ENCODE assay signal across 17 cellular contexts in the genomic region with DNA sequence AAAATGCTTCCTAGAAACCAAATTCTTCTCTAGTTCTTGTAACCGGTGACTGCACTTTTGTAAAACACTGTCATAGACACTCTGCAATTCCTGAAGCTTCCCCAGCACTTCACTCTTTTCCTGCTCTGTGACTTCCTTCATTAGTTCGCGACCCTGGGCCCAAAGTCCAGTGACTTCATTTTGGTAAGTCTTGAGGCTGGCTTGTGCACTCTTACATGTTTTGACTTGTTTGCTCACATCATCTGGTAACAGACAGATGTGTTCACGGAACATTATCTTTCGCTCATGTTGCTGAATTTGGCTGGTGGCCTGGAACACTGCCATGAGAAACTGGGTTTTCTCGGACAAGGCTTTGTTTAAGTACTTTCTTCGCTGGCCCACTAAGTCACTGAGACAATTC.
DNase-seq lines count a peak whose midpoint lies in the region; ATAC-seq, FAIRE-seq and TF ChIP-seq lines count a peak whose summit lies in the region.
"Had no signal": no experiment of that assay in that cellular context is flagged by ENCODE, and none has a peak within 500 bp of the region (broad histone marks: within the 10 kb centered on the region; RNA-seq: fewer than 3 reads in every experiment).

No MANE protein-coding gene starts in this region.

- FAIRE-seq in HTR-8/SVneo (lab: Jason Lieb, UNC) = no peak
- FAIRE-seq: G401.6, GM12891, H54 had no signal

- peaks cover 0 to 20% (median 0%) of the 10 kb centered on the region in 12 donors for H3K4me1 ChIP-seq in heart left ventricle

- 72 to 84% (median 77%) methylated on average over 6 to 7 of the region's 7 CpGs for WGBS in heart left ventricle, 4 donors

- H3K27me3 Mint-ChIP-seq in dendritic cell treated with granulocyte-macrophage colony-stimulating factor and Interleukin-4, amounts not matched to agents 40 ng/mL and 50 ng/mL, for 4 days = no peaks in the 10 kb centered on the region
- peaks cover 13% of the 10 kb centered on the region for H3K27me3 Mint-ChIP-seq in activated naive CD4-positive, alpha-beta T cell treated with anti-CD3 and anti-CD28 coated beads, Interleukin-2, amount 10 ng/mL, durations not matched to agents 7 days and 5 days
- no peaks in the 10 kb centered on the region for H3K27me3 Mint-ChIP-seq in activated CD8-positive, alpha-beta T cell treated with anti-CD3 and anti-CD28 coated beads for 36 hours

- no peak for TF ChIP-seq CTCF in heart left ventricle (IDR thresholded peaks at IDR 0.05)
- no peak for TF ChIP-seq CTCF in activated CD8-positive, alpha-beta T cell treated with anti-CD3 and anti-CD28 coated beads for 36 hours (IDR thresholded peaks at IDR 0.05)

- DNase-seq in left ventricle myocardium superior = no peak
- no peak for DNase-seq in heart left ventricle
- DNase-seq in activated naive CD4-positive, alpha-beta T cell treated with anti-CD3 and anti-CD28 coated beads, Interleukin-2, amount 10 ng/mL, durations not matched to agents 7 days and 5 days = no peak
- DNase-seq in activated CD8-positive, alpha-beta T cell treated with anti-CD3 and anti-CD28 coated beads for 36 hours = no peak
- no peak for DNase-seq in HTR-8/SVneo (ENCODE audit: insufficient read length, low spot score)
- DNase-seq: Calu3; CD8-positive, alpha-beta T cell; GM23248; HCEC 1CT; HFFc6 had no signal

- POLR2A ChIA-PET in activated CD8-positive, alpha-beta T cell treated with anti-CD3 and anti-CD28 coated beads for 36 hours (lab: Charles Lee) = no interaction called here

- peaks cover 0 to 100% (median 82%) of the 10 kb centered on the region in 9 donors for H3K36me3 ChIP-seq in heart left ventricle
- H3K36me3 ChIP-seq: BLaER1 treated with 17β-estradiol and CSF1 and Interleukin-3, amounts not matched to agents 10 nM and 100 nM had no signal

- ATAC-seq in left ventricle myocardium superior (peak; percentile 13), heart left ventricle (no peak), esophagus mucosa (peak; percentile 52)
- no peak for ATAC-seq in activated CD8-positive, alpha-beta T cell treated with anti-CD3 and anti-CD28 coated beads for 36 hours
- ATAC-seq: CD8-positive, alpha-beta T cell had no signal

- CTCF ChIA-PET in activated naive CD4-positive, alpha-beta T cell treated with anti-CD3 and anti-CD28 coated beads, Interleukin-2, amount 10 ng/mL, durations not matched to agents 7 days and 5 days (lab: Charles Lee) = interaction anchor here (2.5 kb wide), 1 partner anchor 8 kb away, joined by 7 read pairs; no protein-coding TSS in a partner anchor
- CTCF ChIA-PET in activated CD8-positive, alpha-beta T cell treated with anti-CD3 and anti-CD28 coated beads for 36 hours (lab: Charles Lee) = interaction anchor here (0.9 kb wide), 1 partner anchor 20 kb away, joined by 3 read pairs; no protein-coding TSS in a partner anchor

- TF ChIP-seq POLR2A in heart left ventricle (IDR thresholded peaks at IDR 0.05) = no peak

- no peaks in the 10 kb centered on the region for H3K9me3 ChIP-seq in heart left ventricle
- H3K9me3 ChIP-seq: BLaER1 treated with 17β-estradiol and CSF1 and Interleukin-3, amounts not matched to agents 10 nM and 100 nM had no signal

- no peaks in the 10 kb centered on the region for H3K36me3 Mint-ChIP-seq in dendritic cell treated with granulocyte-macrophage colony-stimulating factor and Interleukin-4, amounts not matched to agents 40 ng/mL and 50 ng/mL, for 4 days (ENCODE audit: low read depth)
- no peaks in the 10 kb centered on the region for H3K36me3 Mint-ChIP-seq in activated naive CD4-positive, alpha-beta T cell treated with anti-CD3 and anti-CD28 coated beads, Interleukin-2, amount 10 ng/mL, durations not matched to agents 7 days and 5 days
- H3K36me3 Mint-ChIP-seq in activated CD8-positive, alpha-beta T cell treated with anti-CD3 and anti-CD28 coated beads for 36 hours (ENCODE audit: low read depth) = no peaks in the 10 kb centered on the region
- H3K36me3 Mint-ChIP-seq: CD8-positive, alpha-beta T cell had no signal

- no peak overlapping the region for H3K4me3 ChIP-seq in heart left ventricle
- H3K4me3 ChIP-seq: BLaER1 treated with 17β-estradiol and CSF1 and Interleukin-3, amounts not matched to agents 10 nM and 100 nM; GM23248 had no signal

- H3K4me3 Mint-ChIP-seq in dendritic cell treated with granulocyte-macrophage colony-stimulating factor and Interleukin-4, amounts not matched to agents 40 ng/mL and 50 ng/mL, for 4 days = no peak overlapping the region
- no peak overlapping the region for H3K4me3 Mint-ChIP-seq in activated naive CD4-positive, alpha-beta T cell treated with anti-CD3 and anti-CD28 coated beads, Interleukin-2, amount 10 ng/mL, durations not matched to agents 7 days and 5 days
- H3K4me3 Mint-ChIP-seq in activated CD8-positive, alpha-beta T cell treated with anti-CD3 and anti-CD28 coated beads for 36 hours = no peak overlapping the region
- H3K4me3 Mint-ChIP-seq: B cell; CD8-positive, alpha-beta T cell; HFFc6 had no signal

- H3K27ac Mint-ChIP-seq in dendritic cell treated with granulocyte-macrophage colony-stimulating factor and Interleukin-4, amounts not matched to agents 40 ng/mL and 50 ng/mL, for 4 days = peak overlapping the region; percentile 48
- H3K27ac Mint-ChIP-seq in activated naive CD4-positive, alpha-beta T cell treated with anti-CD3 and anti-CD28 coated beads, Interleukin-2, amount 10 ng/mL, durations not matched to agents 7 days and 5 days = no peak overlapping the region
- no peak overlapping the region for H3K27ac Mint-ChIP-seq in activated CD8-positive, alpha-beta T cell treated with anti-CD3 and anti-CD28 coated beads for 36 hours
- H3K27ac Mint-ChIP-seq: B cell; CD8-positive, alpha-beta T cell; HFFc6 had no signal

- H3K9me3 Mint-ChIP-seq in dendritic cell treated with granulocyte-macrophage colony-stimulating factor and Interleukin-4, amounts not matched to agents 40 ng/mL and 50 ng/mL, for 4 days = no peaks in the 10 kb centered on the region
- no peaks in the 10 kb centered on the region for H3K9me3 Mint-ChIP-seq in activated naive CD4-positive, alpha-beta T cell treated with anti-CD3 and anti-CD28 coated beads, Interleukin-2, amount 10 ng/mL, durations not matched to agents 7 days and 5 days
- H3K9me3 Mint-ChIP-seq in activated CD8-positive, alpha-beta T cell treated with anti-CD3 and anti-CD28 coated beads for 36 hours = no peaks in the 10 kb centered on the region
- H3K9me3 Mint-ChIP-seq: CD8-positive, alpha-beta T cell; HFFc6 had no signal

- no peaks in the 10 kb centered on the region for H3K27me3 ChIP-seq in heart left ventricle
- H3K27me3 ChIP-seq: BLaER1 treated with 17β-estradiol and CSF1 and Interleukin-3, amounts not matched to agents 10 nM and 100 nM had no signal

- H3K4me1 Mint-ChIP-seq in dendritic cell treated with granulocyte-macrophage colony-stimulating factor and Interleukin-4, amounts not matched to agents 40 ng/mL and 50 ng/mL, for 4 days (ENCODE audit: low read depth) = peaks cover 25% of the 10 kb centered on the region
- no peaks in the 10 kb centered on the region for H3K4me1 Mint-ChIP-seq in activated naive CD4-positive, alpha-beta T cell treated with anti-CD3 and anti-CD28 coated beads, Interleukin-2, amount 10 ng/mL, durations not matched to agents 7 days and 5 days
- H3K4me1 Mint-ChIP-seq in activated CD8-positive, alpha-beta T cell treated with anti-CD3 and anti-CD28 coated beads for 36 hours (ENCODE audit: low read depth) = no peaks in the 10 kb centered on the region
- H3K4me1 Mint-ChIP-seq: B cell had no signal

- peak overlapping the region in 1 of 12 donors; percentile 19 for H3K27ac ChIP-seq in heart left ventricle
- H3K27ac ChIP-seq: GM23248 had no signal

- intact Hi-C loops in left ventricle myocardium superior (cut with micrococcal nuclease) = loop anchor here (10.0 kb wide), 1 partner anchor 196 kb away; no protein-coding TSS in a partner anchor
- intact Hi-C loops in heart left ventricle (cut with DNase I) = loop anchor here in 1 of 10 donors (10.0 kb wide), 2 partner anchors 126 to 196 kb away; no protein-coding TSS in a partner anchor
- intact Hi-C loops in dendritic cell treated with granulocyte-macrophage colony-stimulating factor and Interleukin-4, amounts not matched to agents 40 ng/mL and 50 ng/mL, for 4 days (cut with micrococcal nuclease) = no loop called here
- intact Hi-C loops in activated CD8-positive, alpha-beta T cell treated with anti-CD3 and anti-CD28 coated beads for 36 hours (cut with micrococcal nuclease) = no loop called here

Comparison
In these comparisons a context has a peak if more than half of its experiments do, and no peak if none do; other contexts are left out.
1. ATAC-seq: peak in left ventricle myocardium superior (single experiment) and esophagus mucosa (single experiment); none in heart left ventricle (0 of 4) and activated CD8-positive, alpha-beta T cell treated with anti-CD3 and anti-CD28 coated beads for 36 hours (single experiment).